ENCODE assay signal across 8 cellular contexts in the genomic region with DNA sequence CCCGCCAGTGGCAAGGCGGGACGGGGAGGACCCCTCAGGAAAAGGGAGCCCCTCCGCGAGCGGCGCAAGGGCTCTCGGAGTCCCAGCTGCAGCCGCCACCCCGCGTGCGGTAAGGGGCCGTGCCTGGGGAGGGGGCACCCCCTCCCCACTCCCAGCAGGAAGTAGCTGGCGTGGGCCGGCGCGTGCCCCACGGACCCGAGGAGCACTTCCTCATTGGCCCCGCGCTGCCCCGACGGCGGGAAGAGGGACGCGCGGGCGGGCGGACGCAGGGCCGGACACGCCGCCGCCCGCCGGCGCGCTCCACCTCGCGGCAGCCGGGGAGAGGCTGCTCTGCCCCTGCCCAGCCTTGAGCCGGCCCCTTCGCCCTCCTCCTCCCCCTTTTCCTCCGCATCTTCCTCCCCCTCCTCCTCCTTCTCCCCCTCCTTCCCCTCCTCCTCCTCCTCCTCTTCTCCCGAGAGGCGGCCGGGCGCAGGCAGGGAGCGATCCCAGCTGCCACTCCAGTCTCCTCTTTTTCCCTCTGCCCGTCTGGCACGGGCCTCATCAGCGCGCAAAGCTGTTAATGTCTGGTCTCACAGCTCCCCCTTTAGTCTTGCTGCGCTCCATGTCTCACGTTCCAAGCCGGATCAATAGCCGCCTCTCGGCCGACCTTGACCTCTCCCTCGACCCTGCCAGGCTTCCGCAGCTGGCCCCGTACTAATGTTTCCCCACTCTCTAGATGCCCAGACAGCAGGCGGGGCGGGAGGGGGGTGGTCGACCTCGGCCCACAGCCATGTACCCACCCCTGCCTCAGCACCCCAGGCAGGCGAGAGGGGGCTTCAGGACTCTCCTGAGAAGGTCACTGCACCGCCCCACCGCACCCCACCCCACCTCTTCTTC. TPM values are rescaled to one million over a fixed set of nuclear protein-coding genes. Genes with fewer than 3 reads are reported as not detected.
A peak's percentile ranks its signal among the peaks of the same experiment; 100 is the strongest.
DNase-seq lines count a peak whose midpoint lies in the region; ATAC-seq and TF ChIP-seq lines count a peak whose summit lies in the region.

No MANE protein-coding gene starts in this region.

- H3K4me3 Mint-ChIP-seq in nephron: peak overlapping the region; percentile 81 to 85 (median 82)

- ATAC-seq in GM18868 (IDR thresholded peaks at IDR 0.05; ENCODE audit: unreplicated experiment) (no peak), GM21367 (IDR thresholded peaks at IDR 0.05; ENCODE audit: unreplicated experiment) (no peak)

- TF ChIP-seq CTCF in fibroblast of villous mesenchyme (IDR thresholded peaks at IDR 0.05; ENCODE audit: insufficient read depth, low read depth, low read length) (peak; percentile 20), nephron (IDR thresholded peaks at IDR 0.05; ENCODE audit: unreplicated experiment in 3 of 3) (peak; percentile 41 to 45 (median 43))

- peaks cover 82% of the 10 kb centered on the region for H3K27me3 Mint-ChIP-seq in nephron (ENCODE audit: low read depth)

- H3K9me3 Mint-ChIP-seq in nephron: no peaks in the 10 kb centered on the region

- DNase-seq in DMS 273 treated with DMSO at 0.1 percent for 48 hours (lab: John Stamatoyannopoulos, UW) (peak; percentile 91), HK-2 (ENCODE audit: unreplicated experiment) (peak; percentile 85), NCI-H748 treated with DMSO at 0.1 percent for 48 hours (lab: John Stamatoyannopoulos, UW) (peak; percentile 90), activated gamma-delta T cell (lab: John Stamatoyannopoulos, UW) (peak; percentile 36), fibroblast of villous mesenchyme (ENCODE audit: low read depth) (peak; percentile 53)

- H3K4me3 ChIP-seq in fibroblast of villous mesenchyme (ENCODE audit: low read depth, low read length): peak overlapping the region; percentile 50

- peaks cover 33% of the 10 kb centered on the region for H3K4me1 Mint-ChIP-seq in nephron

- peak overlapping the region in 2 of 3 experiments; percentile 2 to 4 for H3K27ac Mint-ChIP-seq in nephron

- no peaks in the 10 kb centered on the region for H3K36me3 Mint-ChIP-seq in nephron (ENCODE audit: low read depth)

RNA-seq across cellular contexts. Expression of gene BCL11B, which starts 2.6 kb away (rescaled TPM):
- not detected in 2 replicates for total RNA-seq in fibroblast of villous mesenchyme

Comparison
In these comparisons a context has a peak if more than half of its experiments do, and no peak if none do; other contexts are left out.
1. DNase-seq: peak in every context shown above with its lines; median percentile 91 in DMS 273 treated with DMSO at 0.1 percent for 48 hours; 90 in NCI-H748 treated with DMSO at 0.1 percent for 48 hours; 85 in HK-2; 53 in fibroblast of villous mesenchyme; 36 in activated gamma-delta T cell.